Comparison of ENCODE assay signal across 2 cellular contexts in the genomic region with DNA sequence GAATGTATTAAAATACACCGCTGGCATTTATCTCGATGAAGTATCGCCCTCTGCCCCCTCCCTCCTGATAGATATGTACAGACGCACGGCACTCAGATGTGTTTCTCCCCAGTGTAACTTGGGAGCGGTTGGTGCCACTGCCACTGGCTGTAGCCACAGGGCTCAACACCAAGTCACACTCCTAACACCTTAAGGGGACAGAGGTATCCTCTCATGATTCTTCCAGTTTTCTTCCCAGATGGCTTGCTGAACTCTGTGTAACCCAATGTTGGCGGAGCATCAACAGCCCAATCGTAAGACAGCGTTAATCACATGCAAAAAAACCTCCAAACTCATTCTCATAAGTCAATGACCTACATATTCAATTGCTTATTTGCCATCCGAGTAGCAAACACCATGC.
TF ChIP-seq lines count a peak whose summit lies in the region.

No MANE protein-coding gene starts in this region.

TF ChIP-seq in A549, 52 proteins besides CTCF, POLR2A, EP300 and RAD21 (continued from another document):
- TF ChIP-seq JUNB (IDR thresholded peaks at IDR 0.05), result no peak
- TF ChIP-seq KDM5A (IDR thresholded peaks at IDR 0.05), result no peak
- no peak for TF ChIP-seq ELK1 (IDR thresholded peaks at IDR 0.05; ENCODE audit: low read depth, low read length)
- no peak for TF ChIP-seq BHLHE40 (IDR thresholded peaks at IDR 0.05; ENCODE audit: low read depth, low read length)
- TF ChIP-seq, protein P1, sequence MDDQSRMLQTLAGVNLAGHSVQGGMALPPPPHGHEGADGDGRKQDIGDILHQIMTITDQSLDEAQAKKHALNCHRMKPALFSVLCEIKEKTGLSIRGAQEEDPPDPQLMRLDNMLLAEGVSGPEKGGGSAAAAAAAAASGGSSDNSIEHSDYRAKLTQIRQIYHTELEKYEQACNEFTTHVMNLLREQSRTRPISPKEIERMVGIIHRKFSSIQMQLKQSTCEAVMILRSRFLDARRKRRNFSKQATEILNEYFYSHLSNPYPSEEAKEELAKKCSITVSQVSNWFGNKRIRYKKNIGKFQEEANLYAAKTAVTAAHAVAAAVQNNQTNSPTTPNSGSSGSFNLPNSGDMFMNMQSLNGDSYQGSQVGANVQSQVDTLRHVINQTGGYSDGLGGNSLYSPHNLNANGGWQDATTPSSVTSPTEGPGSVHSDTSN (IDR thresholded peaks at IDR 0.05), result no peak
- no peak for TF ChIP-seq RARB (CRISPR knock-in tag; IDR thresholded peaks at IDR 0.05)
- TF ChIP-seq FOSL2 (IDR thresholded peaks at IDR 0.05), result no peak
- no peak for TF ChIP-seq FOSL2 (CRISPR knock-in tag; IDR thresholded peaks at IDR 0.05)
- no peak for TF ChIP-seq TFCP2L1 (CRISPR knock-in tag; IDR thresholded peaks at IDR 0.05)
- no peak for TF ChIP-seq EHMT2 (IDR thresholded peaks at IDR 0.05; ENCODE audit: low read depth)
- TF ChIP-seq CHD4 (IDR thresholded peaks at IDR 0.05; ENCODE audit: borderline replicate concordance), result no peak
- no peak for TF ChIP-seq NPAS2 (CRISPR knock-in tag; IDR thresholded peaks at IDR 0.05; ENCODE audit: borderline replicate concordance)
- no peak for TF ChIP-seq CHD2 (IDR thresholded peaks at IDR 0.05; ENCODE audit: low read length, partially characterized antibody)
- TF ChIP-seq ZSCAN20 (CRISPR knock-in tag; IDR thresholded peaks at IDR 0.05), result no peak
- TF ChIP-seq NR3C1 (IDR thresholded peaks at IDR 0.05), result no peak
- TF ChIP-seq CBX2 (IDR thresholded peaks at IDR 0.05; ENCODE audit: borderline replicate concordance, low read depth), result no peak
- TF ChIP-seq EHF (CRISPR knock-in tag; IDR thresholded peaks at IDR 0.05), result no peak

TF ChIP-seq in neural cell, 6 proteins besides CTCF, POLR2A, EP300 and RAD21 (continued from another document):
- no peak for TF ChIP-seq MXI1 (conservative IDR thresholded peaks at IDR 0.05; ENCODE audit: poor library complexity, severe bottlenecking)
